Comparison of ENCODE assay signal across 11 cellular contexts in the genomic region with DNA sequence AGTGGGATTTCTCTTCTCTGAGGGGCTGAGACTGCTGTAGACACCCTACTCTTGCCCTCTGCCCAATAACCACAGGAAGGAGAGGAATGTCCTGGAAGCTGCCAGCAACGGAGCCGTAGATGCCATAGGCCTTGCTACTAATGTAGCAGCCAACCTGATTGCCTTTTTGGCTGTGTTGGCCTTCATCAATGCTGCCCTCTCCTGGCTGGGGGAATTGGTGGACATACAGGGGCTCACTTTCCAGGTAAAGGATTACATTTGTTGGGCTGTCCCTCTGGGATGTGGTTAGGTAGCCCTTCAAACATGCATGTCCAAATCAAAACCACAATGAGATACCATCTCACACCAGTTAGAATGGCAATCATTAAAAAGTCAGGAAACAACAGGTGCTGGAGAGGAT. TPM values are rescaled to one million over a fixed set of nuclear protein-coding genes. Genes with fewer than 3 reads are reported as not detected.
DNase-seq lines count a peak whose midpoint lies in the region; ATAC-seq, FAIRE-seq and TF ChIP-seq lines count a peak whose summit lies in the region.
"Had no signal": no experiment of that assay in that cellular context is flagged by ENCODE, and none has a peak within 500 bp of the region (broad histone marks: within the 10 kb centered on the region; RNA-seq: fewer than 3 reads in every experiment).

No MANE protein-coding gene starts in this region.

- DNase-seq in activated CD4-positive, alpha-beta T cell treated with anti-CD3 and anti-CD28 coated beads for 48 hours: peak; percentile 6
- no peak for DNase-seq in activated CD4-positive, alpha-beta T cell treated with anti-CD3 and anti-CD28 coated beads, Interleukin-2, amount 10 ng/mL, durations not matched to agents 7 days and 5 days
- DNase-seq in HTR-8/SVneo (ENCODE audit: insufficient read length, low spot score) (no peak), body of pancreas (peak; percentile 29 to 70 (median 41)), mucosa of gallbladder (ENCODE audit: low spot score) (peak; percentile 44), Ammon's horn (ENCODE audit: low spot score) (no peak), NCI-H2029 (lab: John Stamatoyannopoulos, UW) (no peak), SK-N-DZ (ENCODE audit: low spot score) (no peak)
- DNase-seq: activated naive CD8-positive, alpha-beta T cell treated with anti-CD3 and anti-CD28 coated beads, Interleukin-2, amount 10 ng/mL, durations not matched to agents 7 days and 5 days; NCI-H1436 had no signal

- no peaks in the 10 kb centered on the region for H3K27me3 Mint-ChIP-seq in activated CD4-positive, alpha-beta T cell treated with anti-CD3 and anti-CD28 coated beads, Interleukin-2, amount 10 ng/mL, durations not matched to agents 7 days and 5 days
- H3K27me3 Mint-ChIP-seq: activated naive CD8-positive, alpha-beta T cell treated with anti-CD3 and anti-CD28 coated beads, Interleukin-2, amount 10 ng/mL, durations not matched to agents 7 days and 5 days had no signal

- H3K4me1 Mint-ChIP-seq in activated CD4-positive, alpha-beta T cell treated with anti-CD3 and anti-CD28 coated beads, Interleukin-2, amount 10 ng/mL, durations not matched to agents 7 days and 5 days: no peaks in the 10 kb centered on the region
- H3K4me1 Mint-ChIP-seq: activated naive CD8-positive, alpha-beta T cell treated with anti-CD3 and anti-CD28 coated beads, Interleukin-2, amount 10 ng/mL, durations not matched to agents 7 days and 5 days had no signal

- peak; percentile 4 for FAIRE-seq in HTR-8/SVneo (lab: Jason Lieb, UNC)

- WGBS in body of pancreas, 2 donors: 24 to 35% methylated on average over 2 of the region's 2 CpGs

- no peak overlapping the region for H3K27ac Mint-ChIP-seq in activated CD4-positive, alpha-beta T cell treated with anti-CD3 and anti-CD28 coated beads, Interleukin-2, amount 10 ng/mL, durations not matched to agents 7 days and 5 days
- H3K27ac Mint-ChIP-seq: activated naive CD8-positive, alpha-beta T cell treated with anti-CD3 and anti-CD28 coated beads, Interleukin-2, amount 10 ng/mL, durations not matched to agents 7 days and 5 days had no signal

- intact Hi-C loops in body of pancreas (cut with DNase I): no loop called here

- TF ChIP-seq CTCF in body of pancreas (IDR thresholded peaks at IDR 0.05): peak in 5 of 7 experiments; percentile 13 to 61 (median 39)

- no peak overlapping the region for H3K4me3 ChIP-seq in body of pancreas

- peak; percentile 42 for ATAC-seq in body of pancreas

- no peak for TF ChIP-seq POLR2A in body of pancreas (IDR thresholded peaks at IDR 0.05)

- no peaks in the 10 kb centered on the region for H3K4me1 ChIP-seq in body of pancreas

- no peak overlapping the region for H3K4me3 Mint-ChIP-seq in activated CD4-positive, alpha-beta T cell treated with anti-CD3 and anti-CD28 coated beads, Interleukin-2, amount 10 ng/mL, durations not matched to agents 7 days and 5 days
- H3K4me3 Mint-ChIP-seq: activated naive CD8-positive, alpha-beta T cell treated with anti-CD3 and anti-CD28 coated beads, Interleukin-2, amount 10 ng/mL, durations not matched to agents 7 days and 5 days had no signal

- H3K36me3 ChIP-seq in body of pancreas (replicated peaks in 1 of 2; ENCODE audit: insufficient read depth in 1 of 2, low read depth in 2 of 2): no peaks in the 10 kb centered on the region

- no peaks in the 10 kb centered on the region for H3K36me3 Mint-ChIP-seq in activated CD4-positive, alpha-beta T cell treated with anti-CD3 and anti-CD28 coated beads, Interleukin-2, amount 10 ng/mL, durations not matched to agents 7 days and 5 days (ENCODE audit: low read depth)
- H3K36me3 Mint-ChIP-seq: activated naive CD8-positive, alpha-beta T cell treated with anti-CD3 and anti-CD28 coated beads, Interleukin-2, amount 10 ng/mL, durations not matched to agents 7 days and 5 days had no signal

- H3K9me3 Mint-ChIP-seq in activated CD4-positive, alpha-beta T cell treated with anti-CD3 and anti-CD28 coated beads, Interleukin-2, amount 10 ng/mL, durations not matched to agents 7 days and 5 days: no peaks in the 10 kb centered on the region

- no peak overlapping the region for H3K27ac ChIP-seq in body of pancreas
- H3K27ac ChIP-seq: RWPE1 had no signal

- no peaks in the 10 kb centered on the region for H3K9me3 ChIP-seq in body of pancreas

- CTCF ChIA-PET in activated CD4-positive, alpha-beta T cell treated with anti-CD3 and anti-CD28 coated beads, Interleukin-2, amount 10 ng/mL, durations not matched to agents 7 days and 5 days (lab: Charles Lee): no interaction called here

- POLR2A ChIA-PET in activated CD4-positive, alpha-beta T cell treated with anti-CD3 and anti-CD28 coated beads, Interleukin-2, amount 10 ng/mL, durations not matched to agents 7 days and 5 days (lab: Charles Lee): no interaction called here

- H3K27me3 ChIP-seq in body of pancreas: no peaks in the 10 kb centered on the region

RNA-seq across cellular contexts. Expression of gene SLC28A2, which starts 16.1 kb away (rescaled TPM):
- total RNA-seq in activated CD4-positive, alpha-beta T cell treated with anti-CD3 and anti-CD28 coated beads, Interleukin-2, amount 10 ng/mL, durations not matched to agents 7 days and 5 days: not detected
- total RNA-seq in body of pancreas (1 to 10 TPM in 1 of 2 donors, not detected in 1; 2.3 TPM), mucosa of gallbladder (86.6 TPM)
- polyA plus RNA-seq in SK-N-DZ (2014; cell fraction: cytosol; rRNA removed): 0.02 TPM in 1 of 2 replicates, not detected in the other
- not detected in 2 replicates for polyA plus RNA-seq in SK-N-DZ (2014; cell fraction: nucleus; rRNA removed)
- total RNA-seq: activated naive CD8-positive, alpha-beta T cell treated with anti-CD3 and anti-CD28 coated beads, Interleukin-2, amount 10 ng/mL, durations not matched to agents 7 days and 5 days had no signal

Comparison
In these comparisons a context has a peak if more than half of its experiments do, and no peak if none do; other contexts are left out.
1. DNase-seq: peak in activated CD4-positive, alpha-beta T cell treated with anti-CD3 and anti-CD28 coated beads for 48 hours (single experiment), body of pancreas (4 of 4) and mucosa of gallbladder (single experiment); none in activated CD4-positive, alpha-beta T cell treated with anti-CD3 and anti-CD28 coated beads, Interleukin-2, amount 10 ng/mL, durations not matched to agents 7 days and 5 days (single experiment), HTR-8/SVneo (single experiment), Ammon's horn (single experiment), NCI-H2029 (single experiment) and SK-N-DZ (single experiment).
2. RNA of gene SLC28A2, which starts 16.1 kb away (total RNA-seq): 86.6 TPM in mucosa of gallbladder (single experiment); 2.3 TPM in body of pancreas and not detected in activated CD4-positive, alpha-beta T cell treated with anti-CD3 and anti-CD28 coated beads, Interleukin-2, amount 10 ng/mL, durations not matched to agents 7 days and 5 days; every median in the first group is over 10 times any median in the second.